8 cellular contexts compared by ENCODE assay signal in genomic region chr10:14553434-14553833, GRCh38.
DNase-seq lines count a peak whose midpoint lies in the region; ATAC-seq, FAIRE-seq and TF ChIP-seq lines count a peak whose summit lies in the region.

No MANE protein-coding gene starts in this region.

- no peak overlapping the region for H3K4ac ChIP-seq in IMR-90 (ENCODE audit: low read depth, low read length)

- no CpG with 5 or more reads among the region's 1 CpG for WGBS in IMR-90 (ENCODE audit: extremely low coverage in 2 of 2, insufficient read length in 1 of 2), 2 experiments
- 75% methylated on average over 1 of the region's 1 CpG for WGBS in HepG2 (ENCODE audit: low lambda C conversion rate)

- no peaks in the 10 kb centered on the region for H3K9me3 Mint-ChIP-seq in activated naive CD8-positive, alpha-beta T cell (ENCODE audit: low read depth)

- H3K4me3 ChIP-seq in IMR-90 (ENCODE audit: insufficient read depth, low read depth, low read length) = no peak overlapping the region
- no peak overlapping the region for H3K4me3 ChIP-seq in HepG2 (replicated peaks in 1 of 3; ENCODE audit: insufficient read depth in 1 of 3, low read depth in 2 of 3, low read length in 3 of 3)

- DNase-seq in AML-193 (lab: John Stamatoyannopoulos, UW) (peak; percentile 14 to 34), IMR-90 (peak; percentile 87), HepG2 (ENCODE audit: low spot score) (peak; percentile 40), NCI-H2196 (lab: John Stamatoyannopoulos, UW; ENCODE audit: unreplicated experiment) (no peak), GDM1 (lab: John Stamatoyannopoulos, UW) (no peak), frontal cortex (ENCODE audit: low spot score in 2 of 2) (no peak), amygdala (lab: John Stamatoyannopoulos, UW) (no peak)

- CTCF ChIA-PET in IMR-90 (lab: Yijun Ruan, JAX) (interaction anchor here (0.6 to 0.8 kb wide), 2 partner anchors 227 to 265 kb away, joined by 3 to 7 read pairs; no protein-coding TSS in a partner anchor), HepG2 (lab: Yijun Ruan, JAX; ENCODE audit: low intra/inter-chr PET ratio, low total read pairs) (no interaction called here)

- no peak overlapping the region for H2BK20ac ChIP-seq in IMR-90 (ENCODE audit: low read depth, low read length)

- no peak overlapping the region for H4K5ac ChIP-seq in IMR-90 (ENCODE audit: low read depth, low read length)

- H3K23ac ChIP-seq in IMR-90 (ENCODE audit: low read depth, low read length) = no peak overlapping the region

- H4K8ac ChIP-seq in IMR-90 (ENCODE audit: low read depth in 2 of 2, low read length in 2 of 2) = peak overlapping the region in 1 of 2 experiments; percentile 44; a peak in 1 of 4 replicates

- no peaks in the 10 kb centered on the region for H3K27me3 Mint-ChIP-seq in activated naive CD8-positive, alpha-beta T cell

- peaks cover 94% of the 10 kb centered on the region for H3K4me1 Mint-ChIP-seq in activated naive CD8-positive, alpha-beta T cell (ENCODE audit: low read depth)

- no peak overlapping the region for H2BK15ac ChIP-seq in IMR-90 (ENCODE audit: low read depth, low read length)

- peaks cover 42% of the 10 kb centered on the region for H3K79me2 ChIP-seq in HepG2 (ENCODE audit: insufficient read depth, low read length)

- no peak overlapping the region for H2AK5ac ChIP-seq in IMR-90 (ENCODE audit: low read depth, low read length)

- peaks cover 48 to 84% of the 10 kb centered on the region in 2 experiments for H3K79me1 ChIP-seq in IMR-90 (ENCODE audit: low read depth in 1 of 2, low read length in 2 of 2)

- H3K9me1 ChIP-seq in IMR-90 (ENCODE audit: insufficient read depth, low read length) = peaks cover 41% of the 10 kb centered on the region

- TF ChIP-seq CTCF in IMR-90 (conservative IDR thresholded peaks at IDR 0.05; ENCODE audit: low read depth, low read length) (no peak), HepG2 (CRISPR knock-in tag; IDR thresholded peaks at IDR 0.05) (no peak)

- H3K36me3 Mint-ChIP-seq in activated naive CD8-positive, alpha-beta T cell = peaks cover 21% of the 10 kb centered on the region

- POLR2A ChIA-PET in IMR-90 (lab: Charles Lee; ENCODE audit: unreplicated experiment) = no interaction called here
- POLR2A ChIA-PET in HepG2 (lab: Yijun Ruan, JAX) = interaction anchor here (1.6 kb wide), 1 partner anchor 25 kb away, joined by 5 read pairs; no protein-coding TSS in a partner anchor

- no peak overlapping the region for H3K56ac ChIP-seq in IMR-90 (ENCODE audit: extremely low read depth, insufficient read depth, low read length)

- H3K27me3 ChIP-seq in IMR-90 (ENCODE audit: control insufficient read depth, insufficient read depth, low read length) (no peaks in the 10 kb centered on the region), HepG2 (ENCODE audit: control insufficient read depth in 1 of 2, insufficient read depth in 2 of 2, low read length in 2 of 2) (no peaks in the 10 kb centered on the region)

- ATAC-seq in IMR-90 (ENCODE audit: low read depth) (peak; percentile 68), HepG2 (no peak; the same call in 2 of the 3 replicates)

- no peak overlapping the region for H3K9ac ChIP-seq in IMR-90 (ENCODE audit: low read depth, low read length)
- H3K9ac ChIP-seq in HepG2 (ENCODE audit: insufficient read depth, low read depth, low read length) = no peak overlapping the region

- peaks cover 39% of the 10 kb centered on the region for H3K4me1 ChIP-seq in IMR-90 (ENCODE audit: control insufficient read depth, insufficient read depth, low read length)
- H3K4me1 ChIP-seq in HepG2 (ENCODE audit: insufficient read depth, low read length) = peaks cover 89% of the 10 kb centered on the region

- FAIRE-seq in HepG2 (lab: Jason Lieb, UNC) (no peak), frontal cortex (lab: Jason Lieb, UNC) (no peak)

- H3K14ac ChIP-seq in IMR-90 (replicated peaks; ENCODE audit: low read depth, low read length) = 0 out of 2 replicates have a peak overlapping the region, but pooled peaks have one; percentile 46

- peak overlapping the region; percentile 50 for H3K4me3 Mint-ChIP-seq in activated naive CD8-positive, alpha-beta T cell

- H2AK9ac ChIP-seq in IMR-90 (replicated peaks; ENCODE audit: low read depth, low read length, poor library complexity) = no peak overlapping the region

- no peak overlapping the region for H2BK5ac ChIP-seq in IMR-90 (ENCODE audit: low read depth, low read length, poor library complexity, severe bottlenecking)

- H3K36me3 ChIP-seq in IMR-90 (ENCODE audit: control insufficient read depth, insufficient read depth, low read length) (peaks cover 6% of the 10 kb centered on the region), HepG2 (replicated peaks in 1 of 2; ENCODE audit: control insufficient read depth in 1 of 2, insufficient read depth in 2 of 2, low read length in 2 of 2) (no peaks in the 10 kb centered on the region; a peak in 1 of 5 replicates)

- no TSS peak for BruUV-seq in IMR-90 (replicated peaks; lab: Mats Ljungman, UMichigan)
- BruUV-seq in HepG2 (replicated peaks; lab: Mats Ljungman, UMichigan) = no TSS peak

- no peak overlapping the region for H3K27ac ChIP-seq in IMR-90 (ENCODE audit: insufficient read depth, low read length)
- no peak overlapping the region for H3K27ac ChIP-seq in HepG2 (ENCODE audit: extremely low read length, insufficient read depth, low read length)

- no peak overlapping the region for H2AFZ ChIP-seq in IMR-90 (replicated peaks; ENCODE audit: low read length, poor library complexity)
- no peak overlapping the region for H2AFZ ChIP-seq in HepG2 (ENCODE audit: low read length)

- intact Hi-C loops in IMR-90 (cut with micrococcal nuclease) = no loop called here
- intact Hi-C loops in HepG2 (cut with micrococcal nuclease; ENCODE audit: unreplicated experiment) = loop anchor here (5.0 kb wide), 1 partner anchor 54 kb away; no protein-coding TSS in a partner anchor

- H3K18ac ChIP-seq in IMR-90 (ENCODE audit: low read depth, low read length) = no peak overlapping the region; the same call in 1 of the 2 replicates

- H4K91ac ChIP-seq in IMR-90 (ENCODE audit: insufficient read depth, low read depth, low read length) = no peak overlapping the region

- no peak for TF ChIP-seq POLR2A in IMR-90 (IDR thresholded peaks at IDR 0.05; ENCODE audit: low read depth, low read length)
- TF ChIP-seq POLR2A in HepG2 (IDR thresholded peaks at IDR 0.05; ENCODE audit: insufficient read depth in 1 of 2, low read depth in 2 of 2, low read length in 2 of 2) = no peak

- H4K20me1 ChIP-seq in IMR-90 (ENCODE audit: insufficient read depth, low read length) (peaks cover 72% of the 10 kb centered on the region), HepG2 (ENCODE audit: insufficient read depth, low read length) (peaks cover 3% of the 10 kb centered on the region)

- H3K9me3 ChIP-seq in IMR-90 (ENCODE audit: control insufficient read depth, insufficient read depth, low read length) (no peaks in the 10 kb centered on the region), HepG2 (ENCODE audit: low read length) (no peaks in the 10 kb centered on the region)

- in situ Hi-C loops in IMR-90 (cut with MboI; ENCODE audit: low sequenced_read_pairs) (no loop called here), HepG2 (cut with HindIII; ENCODE audit: extremely low pct_ligation_motif_present, low pct_unique_long_range_greater_than_20kb) (no loop called here)

- dilution Hi-C loops in IMR-90 (cut with HindIII; ENCODE audit: low sequenced_read_pairs, unreplicated experiment) = no loop called here

- peak overlapping the region; percentile 83 for H3K27ac Mint-ChIP-seq in activated naive CD8-positive, alpha-beta T cell

- TF ChIP-seq EP300 in HepG2 (IDR thresholded peaks at IDR 0.05; ENCODE audit: low read depth in 2 of 2, low read length in 2 of 2) (no peak), HepG2 (CRISPR knock-in tag; IDR thresholded peaks at IDR 0.05; ENCODE audit: borderline replicate concordance) (no peak)

- H3K4me2 ChIP-seq in IMR-90 (ENCODE audit: low read depth, low read length) (no peak overlapping the region), HepG2 (ENCODE audit: low read depth, low read length) (no peak overlapping the region)

- no peak overlapping the region for H2BK120ac ChIP-seq in IMR-90 (ENCODE audit: low read depth, low read length)

- TF ChIP-seq RAD21 in IMR-90 (IDR thresholded peaks at IDR 0.05; ENCODE audit: low read length) (no peak), HepG2 (CRISPR knock-in tag; IDR thresholded peaks at IDR 0.05) (no peak)

TF ChIP-seq in IMR-90, 13 proteins besides CTCF, POLR2A, EP300 and RAD21:
- TF ChIP-seq FOS (IDR thresholded peaks at IDR 0.05; ENCODE audit: low read depth, low read length) = 0 out of 2 replicates have a peak, but pooled peaks have one; percentile 41
- no peak for TF ChIP-seq ELK1 (IDR thresholded peaks at IDR 0.05; ENCODE audit: borderline replicate concordance, low read depth, low read length)
- TF ChIP-seq CEBPB (IDR thresholded peaks at IDR 0.05; ENCODE audit: low read depth, low read length) = peak; percentile 94
TF ChIP-seq in IMR-90: peak in this region for 2.

TF ChIP-seq in HepG2, 621 proteins besides CTCF, POLR2A, EP300 and RAD21 (continues in another document):
- TF ChIP-seq RARA (CRISPR knock-in tag; IDR thresholded peaks at IDR 0.05) (no peak), TFAP4 (IDR thresholded peaks at IDR 0.05; ENCODE audit: borderline replicate concordance, low read depth) (peak; percentile 31; the same call in 1 of the 2 replicates), KLF9 (CRISPR knock-in tag; IDR thresholded peaks at IDR 0.05; ENCODE audit: low read depth) (no peak), CEBPB (IDR thresholded peaks at IDR 0.05; ENCODE audit: borderline replicate concordance, low read depth, low read length) (peak; percentile 40; the same call in 1 of the 2 replicates)

Comparison
In these comparisons a context has a peak if more than half of its experiments do, and no peak if none do; other contexts are left out.
1. DNase-seq: peak in AML-193 (2 of 2), IMR-90 (single experiment) and HepG2 (single experiment); none in NCI-H2196 (single experiment), GDM1 (single experiment), frontal cortex (0 of 2) and amygdala (0 of 56).